In the genomic region with DNA sequence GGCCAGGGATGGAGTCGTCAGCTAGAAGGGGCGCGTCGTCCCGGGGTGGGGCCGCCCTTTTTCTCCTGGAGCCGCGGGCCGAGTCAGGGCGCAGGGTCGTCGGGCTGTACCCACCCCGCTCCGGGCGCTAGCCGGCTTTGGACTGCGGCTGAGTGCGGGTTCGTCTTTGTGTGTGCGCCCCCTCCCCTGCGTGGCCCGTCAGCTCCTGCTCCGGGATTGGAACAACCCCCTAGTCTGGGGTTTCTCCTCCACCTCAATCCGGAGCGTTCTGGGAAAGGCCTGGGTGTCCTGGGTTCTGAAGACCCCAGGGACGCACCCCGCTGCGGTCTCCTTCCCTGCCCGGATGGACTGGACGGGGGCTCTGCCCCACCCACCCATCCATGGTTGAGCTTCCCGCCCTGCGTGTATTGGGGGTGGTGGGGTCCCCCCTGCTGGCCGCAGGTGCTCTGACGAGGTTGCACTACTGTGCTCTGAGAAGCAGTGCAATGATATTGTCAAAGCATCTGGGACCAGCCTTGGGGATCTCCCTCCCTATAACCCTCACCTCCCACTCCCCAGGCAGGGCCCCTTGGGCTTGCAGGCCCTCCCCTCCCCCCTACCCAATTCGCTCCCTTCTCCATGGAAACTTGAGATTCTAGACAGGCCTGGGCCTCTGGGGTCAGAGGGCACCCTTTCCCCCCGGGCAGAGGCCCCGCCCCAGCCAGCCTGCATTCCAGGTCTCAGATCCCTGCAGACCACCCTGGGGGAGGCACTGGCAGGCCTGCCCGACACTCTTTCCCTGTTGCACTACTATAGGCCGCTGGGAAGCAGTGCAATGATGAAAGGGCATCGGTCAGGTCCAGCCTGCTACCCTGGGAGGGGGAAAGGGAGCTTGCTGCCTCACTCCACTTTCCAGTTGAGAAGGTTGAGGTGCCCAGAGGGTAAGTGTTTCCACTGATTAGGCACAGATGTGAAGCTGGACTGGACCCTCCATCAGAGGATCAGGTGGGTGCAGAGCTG, we compare ENCODE assay signal across 8 cellular contexts. TPM values are rescaled to one million over a fixed set of nuclear protein-coding genes. Genes with fewer than 3 reads are reported as not detected.
DNase-seq lines count a peak whose midpoint lies in the region; ATAC-seq, FAIRE-seq and TF ChIP-seq lines count a peak whose summit lies in the region.

No MANE protein-coding gene starts in this region.

- no peak for DNase-seq in AG09309 (ENCODE audit: low read depth)
- DNase-seq in HFF-Myc (ENCODE audit: extremely low read depth, low read depth), result no peak
- DNase-seq in K562 (ENCODE audit: extremely low read depth in 1 of 4, low spot score in 3 of 4), result peak; percentile 70 to 93 (median 88)
- DNase-seq in HCEC 1CT, result no peak
- DNase-seq in H54 (ENCODE audit: insufficient read length, low spot score), result no peak
- no peak for DNase-seq in ureter (ENCODE audit: low spot score)

- CTCF ChIA-PET in K562 (lab: Yijun Ruan, JAX; ENCODE audit: low intra/inter-chr PET ratio), result interaction anchor here (1.2 kb wide), 1 partner anchor 285 kb away, joined by 5 read pairs; no protein-coding TSS in a partner anchor

- TF ChIP-seq POLR2A in K562 (conservative IDR thresholded peaks at IDR 0.05), result no peak
- no peak for TF ChIP-seq POLR2A in H54 (IDR thresholded peaks at IDR 0.05; ENCODE audit: low read depth, low read length)

- H3K9me3 ChIP-seq in K562 (replicated peaks; ENCODE audit: control insufficient read depth, insufficient read depth, low read depth, low read length), result no peaks in the 10 kb centered on the region
- H3K9me3 ChIP-seq in mucosa of stomach (ENCODE audit: control insufficient read depth, low read length), result no peaks in the 10 kb centered on the region

- peak overlapping the region; percentile 81 for H2AFZ ChIP-seq in K562 (ENCODE audit: low read depth, low read length)

- no peak for TF ChIP-seq EP300 in K562 (IDR thresholded peaks at IDR 0.05; ENCODE audit: low read length)

- peak overlapping the region; percentile 69 for H3K27ac ChIP-seq in K562 (ENCODE audit: extremely low read depth, low read depth, low read length)

- H3K4me3 ChIP-seq in AG09309 (ENCODE audit: control insufficient read depth, low read depth, low read length) (peak overlapping the region; percentile 58), HFF-Myc (replicated peaks; ENCODE audit: low read depth, low read length) (peak overlapping the region; percentile 82), K562 (peak overlapping the region; percentile 47), mucosa of stomach (ENCODE audit: low read length) (peak overlapping the region; percentile 74)

- peaks cover 13% of the 10 kb centered on the region for H3K9me1 ChIP-seq in K562 (ENCODE audit: control insufficient read depth, insufficient read depth, low read length)

- H3K27me3 ChIP-seq in K562 (ENCODE audit: control insufficient read depth in 2 of 2, insufficient read depth in 2 of 2, low read length in 2 of 2) (no peaks in the 10 kb centered on the region), mucosa of stomach (ENCODE audit: control insufficient read depth, insufficient read depth, low read length) (no peaks in the 10 kb centered on the region)

- WGBS in K562 (ENCODE audit: insufficient coverage, low coverage, missing lambda C conversion rate), result 17% methylated on average over 40 of the region's 40 CpGs

- ATAC-seq in K562 (peak; percentile 15), HG02885 (IDR thresholded peaks at IDR 0.05; ENCODE audit: poor library complexity, unreplicated experiment) (no peak)

- peak overlapping the region; percentile 75 to 91 for H3K9ac ChIP-seq in K562 (ENCODE audit: insufficient read depth in 1 of 2, low read depth in 2 of 2, low read length in 2 of 2)
- H3K9ac ChIP-seq in mucosa of stomach (ENCODE audit: low read length), result peak overlapping the region; percentile 50

- peak overlapping the region; percentile 85 for H3K4me2 ChIP-seq in K562 (ENCODE audit: insufficient read depth, low read length)

- no peak for TF ChIP-seq RAD21 in K562 (CRISPR knock-in tag; conservative IDR thresholded peaks at IDR 0.05 in 1 of 2, IDR thresholded peaks at IDR 0.05 in 1 of 2)

- FAIRE-seq in K562 (lab: Jason Lieb, UNC) (no peak), H54 (lab: Jason Lieb, UNC) (no peak)

- intact Hi-C loops in K562 (cut with micrococcal nuclease), result loop anchor here (1.0 to 10.0 kb wide), 3 partner anchors 13 to 798 kb away; partner anchors contain the start of genes CCDC116, PI4KA, PPIL2 and SNAP29

- H3K4me1 ChIP-seq in K562 (replicated peaks in 1 of 2; ENCODE audit: control insufficient read depth in 2 of 2, insufficient read depth in 2 of 2, low read length in 2 of 2) (peaks cover 36 to 50% of the 10 kb centered on the region in 2 experiments), mucosa of stomach (ENCODE audit: control insufficient read depth, insufficient read depth, low read length) (peaks cover 31% of the 10 kb centered on the region)

- peaks cover 16% of the 10 kb centered on the region for H3K79me2 ChIP-seq in K562 (ENCODE audit: control insufficient read depth, insufficient read depth, low read length)

- TF ChIP-seq CTCF in AG09309 (IDR thresholded peaks at IDR 0.05; ENCODE audit: control insufficient read depth, insufficient read depth, low read depth, low read length, missing control alignments) (no peak), HFF-Myc (IDR thresholded peaks at IDR 0.05; ENCODE audit: low read depth, low read length, missing control alignments) (peak; percentile 4), K562 (IDR thresholded peaks at IDR 0.05 in 2 of 3, conservative IDR thresholded peaks at IDR 0.05 in 1 of 3; ENCODE audit: insufficient read depth in 2 of 3, low read depth in 1 of 3, low read length in 3 of 3) (peak in 2 of 3 experiments; percentile 52 to 60; a peak in 4 of 6 replicates)

- 0 out of 2 replicates have a peak, but pooled peaks cover 6% of the 10 kb centered on the region for H4K20me1 ChIP-seq in K562 (replicated peaks; ENCODE audit: control insufficient read depth, insufficient read depth, low read length)

- in situ Hi-C loops in K562 (cut with MboI), result loop anchor here (25.0 kb wide), 1 partner anchor 1316 kb away; no protein-coding TSS in a partner anchor

- TSS peak; percentile 59 for BruUV-seq in K562 (replicated peaks; lab: Mats Ljungman, UMichigan)

- H3K36me3 ChIP-seq in K562 (ENCODE audit: control insufficient read depth, insufficient read depth, low read length), result peaks cover 46% of the 10 kb centered on the region
- no peaks in the 10 kb centered on the region for H3K36me3 ChIP-seq in mucosa of stomach (ENCODE audit: control insufficient read depth, insufficient read depth, low read length)

- POLR2A ChIA-PET in K562 (lab: Yijun Ruan, JAX), result interaction anchor here (0.5 to 75.5 kb wide), 19 partner anchors 12 to 1108 kb away, joined by 3 to 4622 read pairs (median 3); partner anchors contain the start of genes CCDC116, PPIL2, SDF2L1 and YDJC

RNA-seq across cellular contexts. Expression of gene SDF2L1, which starts 10.7 kb away (rescaled TPM):
- total RNA-seq in K562 (2011; cell fraction: chromatin; rRNA removed; ENCODE audit: low replicate concordance), result 72.2 and 221 TPM in 2 replicates
- total RNA-seq in K562 (2011; cell fraction: nucleolus; rRNA removed), result 489 and 555 TPM in 2 replicates
- total RNA-seq in K562 (2011; cell fraction: nucleoplasm; rRNA removed), result 263 and 279 TPM in 2 replicates
- 894 and 989 TPM in 2 replicates for total RNA-seq in K562 (2014; rRNA removed)
- 41.9 and 82.9 TPM in 2 replicates for total RNA-seq in K562 (2014; rRNA removed; fragmentation: Illumina TruSeq; extraction: Trizol)
- total RNA-seq in K562 (2015; rRNA removed; fragmentation: Illumina TruSeq; extraction: Trizol), result 135 and 153 TPM in 2 replicates
- 551 and 557 TPM in 2 replicates for total RNA-seq in K562 (2021)
- 124 and 218 TPM in 2 replicates for polyA plus RNA-seq in K562 (2011; rRNA removed)
- polyA plus RNA-seq in K562 (2011; cell fraction: cytosol; rRNA removed), result 273 and 603 TPM in 2 replicates
- polyA plus RNA-seq in K562 (2011; cell fraction: nucleus; rRNA removed), result 110 and 123 TPM in 2 replicates
- 384 and 632 TPM in 2 replicates for polyA plus RNA-seq in K562 (2012)
- polyA plus RNA-seq in K562 (2014; fragmentation: Illumina TruSeq; extraction: Trizol), result 33.8 and 82.2 TPM in 2 replicates
- polyA plus RNA-seq in K562 (2014; fragmentation: Nextera tagmentation; extraction: Ambion mirVana), result 10 to 100 TPM; 15.1 to 34.8 TPM
- polyA plus RNA-seq in K562 (2014; rRNA removed), result 666 and 827 TPM in 2 replicates
- polyA minus RNA-seq in K562 (2011; rRNA and poly(A)+ RNA removed), result 50.1 and 80.5 TPM in 2 replicates
- 107 and 114 TPM in 2 replicates for polyA minus RNA-seq in K562 (2011; cell fraction: cytosol; rRNA and poly(A)+ RNA removed)
- polyA minus RNA-seq in K562 (2011; cell fraction: nucleus; rRNA and poly(A)+ RNA removed), result 37.7 and 69.6 TPM in 2 replicates
- total RNA-seq in ureter, result 28.1 TPM

RNA-seq across cellular contexts. Expression of gene PPIL2, which starts 13.0 kb away (rescaled TPM):
- total RNA-seq in K562 (2011; cell fraction: chromatin; rRNA removed; ENCODE audit: low replicate concordance), result 1,132 and 1,539 TPM in 2 replicates
- 736 and 826 TPM in 2 replicates for total RNA-seq in K562 (2011; cell fraction: nucleolus; rRNA removed)
- 718 and 814 TPM in 2 replicates for total RNA-seq in K562 (2011; cell fraction: nucleoplasm; rRNA removed)
- 174 and 195 TPM in 2 replicates for total RNA-seq in K562 (2014; rRNA removed)
- total RNA-seq in K562 (2014; rRNA removed; fragmentation: Illumina TruSeq; extraction: Trizol), result 104 and 115 TPM in 2 replicates
- 170 and 172 TPM in 2 replicates for total RNA-seq in K562 (2015; rRNA removed; fragmentation: Illumina TruSeq; extraction: Trizol)
- total RNA-seq in K562 (2021), result 251 and 267 TPM in 2 replicates
- polyA plus RNA-seq in K562 (2011; rRNA removed), result 193 and 247 TPM in 2 replicates
- 143 and 211 TPM in 2 replicates for polyA plus RNA-seq in K562 (2011; cell fraction: cytosol; rRNA removed)
- 801 and 951 TPM in 2 replicates for polyA plus RNA-seq in K562 (2011; cell fraction: nucleus; rRNA removed)
- 185 and 193 TPM in 2 replicates for polyA plus RNA-seq in K562 (2012)
- polyA plus RNA-seq in K562 (2014; fragmentation: Illumina TruSeq; extraction: Trizol), result 250 and 261 TPM in 2 replicates
- polyA plus RNA-seq in K562 (2014; fragmentation: Nextera tagmentation; extraction: Ambion mirVana), result 10 to 100 TPM; 13.2 to 28.8 TPM
- 268 and 298 TPM in 2 replicates for polyA plus RNA-seq in K562 (2014; rRNA removed)
- 228 and 271 TPM in 2 replicates for polyA minus RNA-seq in K562 (2011; rRNA and poly(A)+ RNA removed)
- 95.6 and 98.4 TPM in 2 replicates for polyA minus RNA-seq in K562 (2011; cell fraction: cytosol; rRNA and poly(A)+ RNA removed)
- polyA minus RNA-seq in K562 (2011; cell fraction: nucleus; rRNA and poly(A)+ RNA removed), result 325 and 509 TPM in 2 replicates
- 62.9 TPM for total RNA-seq in ureter

RNA-seq across cellular contexts. Expression of gene CCDC116, which starts 20.3 kb away (rescaled TPM):
- 11.2 and 34.3 TPM in 2 replicates for total RNA-seq in K562 (2011; cell fraction: chromatin; rRNA removed; ENCODE audit: low replicate concordance)
- total RNA-seq in K562 (2011; cell fraction: nucleolus; rRNA removed), result 28.7 and 33.9 TPM in 2 replicates
- 18.1 and 19.5 TPM in 2 replicates for total RNA-seq in K562 (2011; cell fraction: nucleoplasm; rRNA removed)
- total RNA-seq in K562 (2014; rRNA removed) (9.3 and 13.6 TPM in 2 replicates), K562 (2014; rRNA removed; fragmentation: Illumina TruSeq; extraction: Trizol) (2.1 and 2.8 TPM in 2 replicates), K562 (2015; rRNA removed; fragmentation: Illumina TruSeq; extraction: Trizol) (4.7 and 5.2 TPM in 2 replicates), K562 (2021) (11.3 and 15.6 TPM in 2 replicates), ureter (0.57 TPM)
- polyA plus RNA-seq in K562 (2011; rRNA removed) (1.6 and 2.1 TPM in 2 replicates), K562 (2014; fragmentation: Illumina TruSeq; extraction: Trizol) (6.3 and 8.9 TPM in 2 replicates), K562 (2014; fragmentation: Nextera tagmentation; extraction: Ambion mirVana) (1 to 10 TPM; 1.6 to 2.3 TPM), K562 (2014; rRNA removed) (7.1 and 8.6 TPM in 2 replicates)
- 1.8 and 5.8 TPM in 2 replicates for polyA plus RNA-seq in K562 (2011; cell fraction: cytosol; rRNA removed)
- 6.5 and 19.5 TPM in 2 replicates for polyA plus RNA-seq in K562 (2011; cell fraction: nucleus; rRNA removed)
- polyA plus RNA-seq in K562 (2012), result 5.2 and 6.4 TPM in 2 replicates
- 1.3 and 1.8 TPM in 2 replicates for polyA minus RNA-seq in K562 (2011; rRNA and poly(A)+ RNA removed)
- polyA minus RNA-seq in K562 (2011; cell fraction: cytosol; rRNA and poly(A)+ RNA removed), result 1.5 and 3.9 TPM in 2 replicates
- polyA minus RNA-seq in K562 (2011; cell fraction: nucleus; rRNA and poly(A)+ RNA removed), result 8.3 and 12.3 TPM in 2 replicates

RNA-seq across cellular contexts. Expression of gene YDJC, which starts 23.0 kb away (rescaled TPM):
- total RNA-seq in K562 (2011; cell fraction: chromatin; rRNA removed; ENCODE audit: low replicate concordance), result 121 and 504 TPM in 2 replicates
- total RNA-seq in K562 (2011; cell fraction: nucleolus; rRNA removed), result 857 and 885 TPM in 2 replicates
- total RNA-seq in K562 (2011; cell fraction: nucleoplasm; rRNA removed), result 325 and 370 TPM in 2 replicates
- total RNA-seq in K562 (2014; rRNA removed) (871 and 1,007 TPM in 2 replicates), K562 (2014; rRNA removed; fragmentation: Illumina TruSeq; extraction: Trizol) (69.0 and 87.5 TPM in 2 replicates), K562 (2015; rRNA removed; fragmentation: Illumina TruSeq; extraction: Trizol) (164 and 196 TPM in 2 replicates), K562 (2021) (626 and 641 TPM in 2 replicates), ureter (27.2 TPM)
- polyA plus RNA-seq in K562 (2011; rRNA removed) (203 and 277 TPM in 2 replicates), K562 (2014; fragmentation: Illumina TruSeq; extraction: Trizol) (106 and 159 TPM in 2 replicates), K562 (2014; fragmentation: Nextera tagmentation; extraction: Ambion mirVana) (10 to 100 TPM; 13.5 to 23.5 TPM), K562 (2014; rRNA removed) (707 and 732 TPM in 2 replicates)
- 382 and 1,449 TPM in 2 replicates for polyA plus RNA-seq in K562 (2011; cell fraction: cytosol; rRNA removed)
- polyA plus RNA-seq in K562 (2011; cell fraction: nucleus; rRNA removed), result 629 and 1,089 TPM in 2 replicates
- polyA plus RNA-seq in K562 (2012), result 282 and 288 TPM in 2 replicates
- polyA minus RNA-seq in K562 (2011; rRNA and poly(A)+ RNA removed), result 35.0 and 44.2 TPM in 2 replicates
- polyA minus RNA-seq in K562 (2011; cell fraction: cytosol; rRNA and poly(A)+ RNA removed), result 212 and 264 TPM in 2 replicates
- polyA minus RNA-seq in K562 (2011; cell fraction: nucleus; rRNA and poly(A)+ RNA removed), result 294 and 313 TPM in 2 replicates

Comparison
In these comparisons a context has a peak if more than half of its experiments do, and no peak if none do; other contexts are left out.
1. DNase-seq: peak in K562 (4 of 4); none in AG09309 (single experiment), HFF-Myc (single experiment), HCEC 1CT (single experiment), H54 (single experiment) and ureter (single experiment).
2. Peak in every context shown above with its lines, with median percentiles within 50 percentile points of each other: H3K4me3 ChIP-seq.